Comparison of ENCODE assay signal across 17 cellular contexts in the genomic region with DNA sequence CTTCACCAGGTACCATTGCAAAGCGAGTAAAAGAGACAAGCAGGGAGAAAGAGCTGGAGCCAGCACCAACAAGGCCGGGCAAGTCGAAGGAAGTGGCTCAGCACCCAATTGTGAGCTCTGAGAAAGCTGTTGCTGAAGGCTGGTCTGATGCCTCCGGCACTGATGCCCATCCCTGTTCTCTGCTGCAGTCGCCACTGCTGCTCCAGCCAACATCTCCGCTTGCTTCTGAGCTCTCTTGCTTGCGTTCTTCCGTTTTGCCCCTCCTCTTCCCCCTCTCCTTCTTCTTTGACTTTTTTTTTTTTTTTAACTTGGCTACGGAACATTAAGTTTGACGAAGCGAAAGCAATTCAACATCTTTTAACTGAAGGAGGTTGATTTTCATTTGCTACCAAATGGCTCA.
DNase-seq lines count a peak whose midpoint lies in the region; ATAC-seq, FAIRE-seq and TF ChIP-seq lines count a peak whose summit lies in the region.
"Had no signal": no experiment of that assay in that cellular context is flagged by ENCODE, and none has a peak within 500 bp of the region (broad histone marks: within the 10 kb centered on the region; RNA-seq: fewer than 3 reads in every experiment).

No MANE protein-coding gene starts in this region.

- H3K4me3 ChIP-seq in astrocyte of the spinal cord (ENCODE audit: low read depth, low read length) (peak overlapping the region; percentile 1), kidney (ENCODE audit: low read length in 2 of 2) (peak overlapping the region; percentile 8 to 18), skeletal muscle satellite cell (ENCODE audit: low read length) (peak overlapping the region; percentile 31), sigmoid colon (no peak overlapping the region)

- H3K27me3 ChIP-seq in skeletal muscle satellite cell (ENCODE audit: control insufficient read depth, insufficient read depth, low read length) (no peaks in the 10 kb centered on the region), sigmoid colon (no peaks in the 10 kb centered on the region)

- H3K36me3 Mint-ChIP-seq in effector memory CD8-positive, alpha-beta T cell (ENCODE audit: insufficient read depth), result no peaks in the 10 kb centered on the region
- H3K36me3 Mint-ChIP-seq: CD4-positive, CD25-positive, alpha-beta regulatory T cell had no signal

- FAIRE-seq in kidney (lab: Jason Lieb, UNC), result no peak

- WGBS in sigmoid colon, 2 donors, result 84 to 86% methylated on average over 11 of the region's 11 CpGs

- H3K27ac Mint-ChIP-seq in effector memory CD8-positive, alpha-beta T cell, result no peak overlapping the region

- H3K4me1 ChIP-seq in kidney (ENCODE audit: control insufficient read depth in 1 of 2, insufficient read depth in 1 of 2, low read depth in 1 of 2, low read length in 2 of 2), result no peaks in the 10 kb centered on the region
- no peaks in the 10 kb centered on the region for H3K4me1 ChIP-seq in skeletal muscle satellite cell (ENCODE audit: control insufficient read depth, insufficient read depth, low read length)
- H3K4me1 ChIP-seq in sigmoid colon, result peaks cover 0 to 22% (median 14%) of the 10 kb centered on the region in 4 donors

- no peaks in the 10 kb centered on the region for H3K36me3 ChIP-seq in kidney (ENCODE audit: control insufficient read depth in 1 of 2, insufficient read depth in 2 of 2, low read length in 2 of 2)
- no peaks in the 10 kb centered on the region for H3K36me3 ChIP-seq in skeletal muscle satellite cell (ENCODE audit: insufficient read depth, low read length)
- no peaks in the 10 kb centered on the region for H3K36me3 ChIP-seq in sigmoid colon

- no peak overlapping the region for H3K9ac ChIP-seq in kidney (ENCODE audit: low read length in 2 of 2)
- H3K9ac ChIP-seq in skeletal muscle satellite cell (ENCODE audit: low read depth, low read length), result no peak overlapping the region

- H3K27ac ChIP-seq in kidney (ENCODE audit: low read depth in 2 of 2, low read length in 2 of 2), result no peak overlapping the region
- H3K27ac ChIP-seq in sigmoid colon, result no peak overlapping the region

- H3K9me3 Mint-ChIP-seq in effector memory CD8-positive, alpha-beta T cell, result no peaks in the 10 kb centered on the region

- peak overlapping the region; percentile 31 for H3K4me2 ChIP-seq in skeletal muscle satellite cell (ENCODE audit: low read length)

- ATAC-seq in HG03460 (IDR thresholded peaks at IDR 0.05; ENCODE audit: unreplicated experiment), result no peak
- ATAC-seq in effector memory CD8-positive, alpha-beta T cell (replicated peaks), result no peak
- ATAC-seq: Panc1 had no signal

- no peaks in the 10 kb centered on the region for H3K9me3 ChIP-seq in kidney (ENCODE audit: control insufficient read depth in 1 of 2, low read length in 2 of 2)
- no peaks in the 10 kb centered on the region for H3K9me3 ChIP-seq in skeletal muscle satellite cell (replicated peaks; ENCODE audit: low read length)
- no peaks in the 10 kb centered on the region for H3K9me3 ChIP-seq in sigmoid colon

- no peak overlapping the region for H3K4me3 Mint-ChIP-seq in effector memory CD8-positive, alpha-beta T cell
- H3K4me3 Mint-ChIP-seq: CD4-positive, CD25-positive, alpha-beta regulatory T cell had no signal

- in situ Hi-C loops in astrocyte of the spinal cord (cut with HindIII; ENCODE audit: low sequenced_read_pairs), result no loop called here

- TF ChIP-seq CTCF in astrocyte of the spinal cord (IDR thresholded peaks at IDR 0.05; ENCODE audit: low read depth, low read length) (no peak), kidney (IDR thresholded peaks at IDR 0.05; ENCODE audit: borderline replicate concordance, extremely low read depth, insufficient read depth) (no peak), sigmoid colon (IDR thresholded peaks at IDR 0.05) (no peak)

- peaks cover 49 to 56% of the 10 kb centered on the region in 2 donors for H3K27me3 Mint-ChIP-seq in effector memory CD8-positive, alpha-beta T cell
- H3K27me3 Mint-ChIP-seq: CD4-positive, CD25-positive, alpha-beta regulatory T cell had no signal

- intact Hi-C loops in kidney (cut with DNase I), result no loop called here
- intact Hi-C loops in sigmoid colon (cut with DNase I), result loop anchor here (5.0 to 10.0 kb wide), 3 partner anchors 171 to 581 kb away; no protein-coding TSS in a partner anchor

- DNase-seq in HPDE6-E6E7 (ENCODE audit: extremely low spot score) (peak; percentile 69), astrocyte of the spinal cord (ENCODE audit: low read depth, low spot score) (peak; percentile 33), kidney (no peak), sigmoid colon (no peak), NOMO-1 (lab: John Stamatoyannopoulos, UW; ENCODE audit: unreplicated experiment in 2 of 2) (no peak)
- DNase-seq in effector memory CD8-positive, alpha-beta T cell, result no peak
- DNase-seq: activated CD4-positive, alpha-beta T cell treated with anti-CD3 and anti-CD28 coated beads, Interleukin-2, amount 50 U/mL, for 1 hour; CD4-positive, CD25-positive, alpha-beta regulatory T cell; GOT3; Karpas-422; NCI-H1694 treated with DMSO at 0.1 percent for 48 hours; NCI-H510A treated with DMSO at 0.1 percent for 48 hours; stimulated activated CD4-positive, alpha-beta T cell treated with anti-CD3 and anti-CD28 coated beads, Interleukin-4, amount 100 ng/mL, for 1 hour; T-helper 9 cell had no signal

- TF ChIP-seq POLR2A in sigmoid colon (IDR thresholded peaks at IDR 0.05), result no peak

- no peaks in the 10 kb centered on the region for H3K4me1 Mint-ChIP-seq in effector memory CD8-positive, alpha-beta T cell (ENCODE audit: low read depth in 2 of 2)
- H3K4me1 Mint-ChIP-seq: CD4-positive, CD25-positive, alpha-beta regulatory T cell had no signal

- TF ChIP-seq EP300 in sigmoid colon (IDR thresholded peaks at IDR 0.05), result no peak

Comparison
In these comparisons a context has a peak if more than half of its experiments do, and no peak if none do; other contexts are left out.
1. DNase-seq: peak in HPDE6-E6E7 (single experiment) and astrocyte of the spinal cord (single experiment); none in kidney (single experiment), effector memory CD8-positive, alpha-beta T cell (0 of 3), sigmoid colon (single experiment) and NOMO-1 (0 of 2).
2. H3K4me3 ChIP-seq: peak in astrocyte of the spinal cord (single experiment), kidney (2 of 2) and skeletal muscle satellite cell (single experiment); none in sigmoid colon (0 of 4).